Comparison of ENCODE assay signal across 23 cellular contexts in genomic region chr18:76911440-76911839, GRCh38.
DNase-seq lines count a peak whose midpoint lies in the region; ATAC-seq and TF ChIP-seq lines count a peak whose summit lies in the region.
"Had no signal": no experiment of that assay in that cellular context is flagged by ENCODE, and none has a peak within 500 bp of the region (broad histone marks: within the 10 kb centered on the region; RNA-seq: fewer than 3 reads in every experiment).

No MANE protein-coding gene starts in this region.

- H3K9me3 ChIP-seq in heart left ventricle (no peaks in the 10 kb centered on the region), left ventricle myocardium inferior (replicated peaks) (no peaks in the 10 kb centered on the region)
- H3K9me3 ChIP-seq in CD8-positive, alpha-beta T cell (ENCODE audit: low read length), result no peaks in the 10 kb centered on the region
- H3K9me3 ChIP-seq: A549; BE2C; BLaER1 treated with 17β-estradiol and CSF1 and Interleukin-3, amounts not matched to agents 10 nM and 100 nM; Caco-2 had no signal

- H3K36me3 ChIP-seq in heart left ventricle (peaks cover 0 to 97% (median 77%) of the 10 kb centered on the region in 9 donors), left ventricle myocardium inferior (peaks cover 78% of the 10 kb centered on the region)
- H3K36me3 ChIP-seq in CD8-positive, alpha-beta T cell (ENCODE audit: insufficient read depth, low read length), result peaks cover 55% of the 10 kb centered on the region
- H3K36me3 ChIP-seq: BE2C had no signal

- H3K27ac ChIP-seq in heart left ventricle, result no peak overlapping the region
- H3K27ac ChIP-seq in left ventricle myocardium inferior (replicated peaks), result no peak overlapping the region
- H3K27ac ChIP-seq in CD8-positive, alpha-beta T cell (ENCODE audit: low read depth, low read length), result no peak overlapping the region
- H3K27ac ChIP-seq: A549; BLaER1 treated with 17β-estradiol and CSF1 and Interleukin-3, amounts not matched to agents 10 nM and 100 nM had no signal

- H3K4me1 Mint-ChIP-seq in CD8-positive, alpha-beta T cell (ENCODE audit: low read depth), result no peaks in the 10 kb centered on the region
- no peaks in the 10 kb centered on the region for H3K4me1 Mint-ChIP-seq in nephron progenitor cell
- no peaks in the 10 kb centered on the region for H3K4me1 Mint-ChIP-seq in activated naive CD4-positive, alpha-beta T cell treated with anti-CD3 and anti-CD28 coated beads for 36 hours (ENCODE audit: low read depth)
- H3K4me1 Mint-ChIP-seq: CD14-positive monocyte; CD4-positive, alpha-beta memory T cell; GM23338; H9 had no signal

- no peak for TF ChIP-seq POLR2A in heart left ventricle (IDR thresholded peaks at IDR 0.05)

- no peak overlapping the region for H3K4me3 Mint-ChIP-seq in CD8-positive, alpha-beta T cell
- H3K4me3 Mint-ChIP-seq in nephron progenitor cell, result no peak overlapping the region
- H3K4me3 Mint-ChIP-seq in activated naive CD4-positive, alpha-beta T cell treated with anti-CD3 and anti-CD28 coated beads for 36 hours, result no peak overlapping the region
- H3K4me3 Mint-ChIP-seq: CD14-positive monocyte; CD4-positive, alpha-beta memory T cell; GM23338; H9 had no signal

- WGBS in heart left ventricle, 4 donors, result 90 to 92% (median 92%) methylated on average over 7 of the region's 7 CpGs

- intact Hi-C loops in heart left ventricle (cut with DNase I) (loop anchor here in 1 of 10 donors (10.0 kb wide), 1 partner anchor 1347 kb away; no protein-coding TSS in a partner anchor), left ventricle myocardium inferior (cut with micrococcal nuclease) (no loop called here)
- intact Hi-C loops in CD8-positive, alpha-beta T cell (cut with DNase I, micrococcal nuclease), result no loop called here
- intact Hi-C loops in activated naive CD4-positive, alpha-beta T cell treated with anti-CD3 and anti-CD28 coated beads for 36 hours (cut with micrococcal nuclease), result no loop called here

- H3K36me3 Mint-ChIP-seq in CD8-positive, alpha-beta T cell, result peaks cover 88% of the 10 kb centered on the region
- H3K36me3 Mint-ChIP-seq in nephron progenitor cell (ENCODE audit: low read depth), result peaks cover 56% of the 10 kb centered on the region
- H3K36me3 Mint-ChIP-seq in activated naive CD4-positive, alpha-beta T cell treated with anti-CD3 and anti-CD28 coated beads for 36 hours (ENCODE audit: low read depth), result peaks cover 18% of the 10 kb centered on the region

- H3K27me3 Mint-ChIP-seq in CD8-positive, alpha-beta T cell (ENCODE audit: low read depth), result no peaks in the 10 kb centered on the region
- no peaks in the 10 kb centered on the region for H3K27me3 Mint-ChIP-seq in nephron progenitor cell (ENCODE audit: low read depth, poor library complexity)
- H3K27me3 Mint-ChIP-seq in activated naive CD4-positive, alpha-beta T cell treated with anti-CD3 and anti-CD28 coated beads for 36 hours (ENCODE audit: low read depth), result no peaks in the 10 kb centered on the region
- H3K27me3 Mint-ChIP-seq: CD4-positive, alpha-beta memory T cell had no signal

- H3K27me3 ChIP-seq in heart left ventricle (no peaks in the 10 kb centered on the region), left ventricle myocardium inferior (ENCODE audit: low read depth) (no peaks in the 10 kb centered on the region)
- H3K27me3 ChIP-seq in CD8-positive, alpha-beta T cell (ENCODE audit: insufficient read depth, low read length), result no peaks in the 10 kb centered on the region
- H3K27me3 ChIP-seq: BE2C; BLaER1 treated with 17β-estradiol and CSF1 and Interleukin-3, amounts not matched to agents 10 nM and 100 nM had no signal

- POLR2A ChIA-PET in CD8-positive, alpha-beta T cell (lab: Charles Lee), result no interaction called here

- no peaks in the 10 kb centered on the region for H3K9me3 Mint-ChIP-seq in CD8-positive, alpha-beta T cell
- no peaks in the 10 kb centered on the region for H3K9me3 Mint-ChIP-seq in nephron progenitor cell
- no peaks in the 10 kb centered on the region for H3K9me3 Mint-ChIP-seq in activated naive CD4-positive, alpha-beta T cell treated with anti-CD3 and anti-CD28 coated beads for 36 hours
- H3K9me3 Mint-ChIP-seq: CD14-positive monocyte; CD4-positive, alpha-beta memory T cell; GM23338; H9 had no signal

- TF ChIP-seq CTCF in heart left ventricle (IDR thresholded peaks at IDR 0.05) (no peak), left ventricle myocardium inferior (IDR thresholded peaks at IDR 0.05; ENCODE audit: borderline replicate concordance) (no peak), nephron progenitor cell (IDR thresholded peaks at IDR 0.05) (no peak)
- TF ChIP-seq CTCF in CD8-positive, alpha-beta T cell (IDR thresholded peaks at IDR 0.05), result no peak

- ATAC-seq in heart left ventricle, result peak in 3 of 4 donors; percentile 24 to 59 (median 58)
- no peak for ATAC-seq in CD8-positive, alpha-beta T cell
- no peak for ATAC-seq in HG03378 (IDR thresholded peaks at IDR 0.05; ENCODE audit: unreplicated experiment)
- ATAC-seq: A549, GM23338, HCT116 had no signal

- peak overlapping the region; percentile 20 for H3K27ac Mint-ChIP-seq in CD8-positive, alpha-beta T cell
- peak overlapping the region; percentile 54 for H3K27ac Mint-ChIP-seq in nephron progenitor cell
- no peak overlapping the region for H3K27ac Mint-ChIP-seq in activated naive CD4-positive, alpha-beta T cell treated with anti-CD3 and anti-CD28 coated beads for 36 hours
- H3K27ac Mint-ChIP-seq: GM23338, H9 had no signal

- CTCF ChIA-PET in CD8-positive, alpha-beta T cell (lab: Charles Lee), result interaction anchor here (0.7 kb wide), 1 partner anchor 11 kb away, joined by 3 read pairs; no protein-coding TSS in a partner anchor
- CTCF ChIA-PET in activated naive CD4-positive, alpha-beta T cell treated with anti-CD3 and anti-CD28 coated beads for 36 hours (lab: Charles Lee), result no interaction called here

- peaks cover 0 to 5% (median 0%) of the 10 kb centered on the region in 12 donors for H3K4me1 ChIP-seq in heart left ventricle
- H3K4me1 ChIP-seq in left ventricle myocardium inferior, result no peaks in the 10 kb centered on the region
- H3K4me1 ChIP-seq in CD8-positive, alpha-beta T cell (ENCODE audit: insufficient read depth, low read length), result no peaks in the 10 kb centered on the region
- H3K4me1 ChIP-seq: A549; BE2C; BLaER1 treated with 17β-estradiol and CSF1 and Interleukin-3, amounts not matched to agents 10 nM and 100 nM; Caco-2 had no signal

- no peak for DNase-seq in heart left ventricle
- DNase-seq in left ventricle myocardium inferior, result no peak
- DNase-seq in CD8-positive, alpha-beta T cell, result no peak
- no peak for DNase-seq in nephron progenitor cell
- no peak for DNase-seq in activated naive CD4-positive, alpha-beta T cell treated with anti-CD3 and anti-CD28 coated beads for 36 hours
- no peak for DNase-seq in DMS153 treated with DMSO at 0.1 percent for 48 hours (lab: John Stamatoyannopoulos, UW; ENCODE audit: unreplicated experiment)
- DNase-seq: 8988T; ACHN; AML-193; BE2C; Caco-2; CD4-positive, alpha-beta memory T cell; DMS 273 treated with DMSO at 0.1 percent for 48 hours; DMS53; DMS79 treated with DMSO at 0.1 percent for 48 hours; GF-D8; H9 had no signal

- H3K4me3 ChIP-seq in heart left ventricle (no peak overlapping the region), left ventricle myocardium inferior (no peak overlapping the region)
- no peak overlapping the region for H3K4me3 ChIP-seq in CD8-positive, alpha-beta T cell (ENCODE audit: low read depth, low read length)
- H3K4me3 ChIP-seq: A549; BLaER1 treated with 17β-estradiol and CSF1 and Interleukin-3, amounts not matched to agents 10 nM and 100 nM; GM23338 had no signal

Comparison
In these comparisons a context has a peak if more than half of its experiments do, and no peak if none do; other contexts are left out.
1. ATAC-seq: peak in heart left ventricle (3 of 4); none in CD8-positive, alpha-beta T cell (single experiment) and HG03378 (single experiment).